Comparison of ENCODE assay signal across 23 cellular contexts in the genomic region with DNA sequence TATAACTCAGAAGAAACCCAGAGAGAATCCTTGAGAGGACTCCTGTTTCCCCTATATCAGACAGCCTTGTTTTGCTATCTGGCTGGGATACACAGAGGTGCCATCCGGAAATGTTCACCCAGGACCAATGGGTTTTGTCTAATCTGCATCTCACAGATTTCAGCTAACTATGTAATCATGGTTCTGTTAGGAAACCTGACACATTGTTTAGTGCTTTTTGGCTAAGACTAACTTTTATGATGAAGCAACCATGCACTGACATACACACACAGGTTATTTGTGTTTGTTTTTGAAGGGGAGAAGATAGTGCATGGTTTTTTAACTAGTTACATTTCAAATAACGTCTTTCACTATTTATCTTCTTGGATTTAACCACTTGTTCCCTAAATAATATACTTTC.
"Had no signal": no experiment of that assay in that cellular context is flagged by ENCODE, and none has a peak within 500 bp of the region (broad histone marks: within the 10 kb centered on the region; RNA-seq: fewer than 3 reads in every experiment).

No MANE protein-coding gene starts in this region.

- H3K4me1 ChIP-seq: SJSA1 had no signal

- H3K9me3 ChIP-seq: MG63, SJSA1 had no signal

- H3K27me3 ChIP-seq: MG63, SJSA1 had no signal

- DNase-seq: IMR-90, Karpas-422, KG1, MG63, NCI-H1092, NCI-H1105 treated with DMSO at 0.1 percent for 48 hours, NCI-H1417 treated with DMSO at 0.1 percent for 48 hours, NCI-H146, NCI-H1694 treated with DMSO at 0.1 percent for 48 hours, NCI-H1930, NCI-H2081, NCI-H2107, NCI-H226, NCI-H446, NCI-H510A, NCI-H524 treated with DMSO at 0.1 percent for 48 hours, NCI-H69, NCI-H774, Right ventricle myocardium superior, RPMI8226, SIG-M5 had no signal

- H3K27ac ChIP-seq: SJSA1, SK-N-MC had no signal

- H3K36me3 ChIP-seq: MG63, SJSA1 had no signal

- H3K4me3 ChIP-seq: MG63, SJSA1, SK-N-MC had no signal
